ENCODE assay signal across 8 cellular contexts in the genomic region with DNA sequence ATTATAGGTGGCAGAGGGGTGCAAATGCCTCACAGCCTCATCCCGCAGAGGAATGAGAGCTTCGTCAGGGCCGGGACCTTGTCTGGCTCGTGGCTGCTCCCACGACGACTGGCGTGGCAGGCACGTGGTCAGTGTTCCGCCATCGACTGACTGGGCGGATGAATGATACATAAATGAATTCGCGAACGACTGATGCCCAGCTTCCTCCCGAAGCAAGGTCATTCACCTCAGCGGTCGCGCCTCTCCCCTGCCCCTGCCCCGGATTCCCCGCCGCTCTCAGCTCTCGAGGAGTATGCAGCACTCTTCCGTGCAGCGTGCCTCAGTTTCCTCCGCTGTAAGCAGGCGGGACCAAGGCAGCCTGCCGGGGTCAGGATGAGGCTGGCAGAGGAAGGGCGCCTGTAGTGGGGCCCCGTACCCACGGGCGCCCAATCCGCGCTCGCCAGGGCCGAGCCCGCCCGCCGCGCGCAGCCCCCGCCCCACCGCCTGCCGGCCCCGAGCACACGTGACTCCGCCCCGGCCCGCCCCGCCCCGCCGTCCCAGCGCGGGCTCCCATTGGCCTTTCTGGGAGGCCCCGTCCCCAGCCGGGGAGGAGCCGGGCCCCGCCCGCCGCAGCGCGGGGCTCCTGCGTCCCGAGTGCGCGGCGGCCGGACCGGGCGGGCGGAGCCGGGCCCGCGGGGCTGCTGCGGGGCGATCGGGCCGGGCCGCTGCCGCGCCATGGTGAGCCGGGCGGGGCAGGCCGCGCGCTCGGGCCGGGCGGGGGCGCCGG. TPM values are rescaled to one million over a fixed set of nuclear protein-coding genes. Genes with fewer than 3 reads are reported as not detected.
DNase-seq lines count a peak whose midpoint lies in the region; ATAC-seq, FAIRE-seq and TF ChIP-seq lines count a peak whose summit lies in the region.

A gene (plus strand): TSS at position 632 of the 766 bp plus-strand sequence. CDS start 7,605 bp downstream, outside the sequence.

- H3K36me3 ChIP-seq in Loucy (ENCODE audit: insufficient read depth, low read length) (no peaks in the 10 kb centered on the region), SU-DHL-6 (ENCODE audit: low read length) (no peaks in the 10 kb centered on the region), pancreas (no peaks in the 10 kb centered on the region), thoracic aorta (no peaks in the 10 kb centered on the region)

- TF ChIP-seq CTCF in Loucy (conservative IDR thresholded peaks at IDR 0.05; ENCODE audit: low read length) (no peak), SU-DHL-6 (IDR thresholded peaks at IDR 0.05; ENCODE audit: insufficient read depth, low read length, poor library complexity, severe bottlenecking) (no peak), pancreas (IDR thresholded peaks at IDR 0.05) (no peak), thoracic aorta (IDR thresholded peaks at IDR 0.05) (no peak)

- H3K36me3 Mint-ChIP-seq in activated naive CD8-positive, alpha-beta T cell treated with anti-CD3 and anti-CD28 coated beads for 36 hours, result peaks cover 4% of the 10 kb centered on the region

- no peaks in the 10 kb centered on the region for H3K9me3 Mint-ChIP-seq in activated naive CD8-positive, alpha-beta T cell treated with anti-CD3 and anti-CD28 coated beads for 36 hours

- WGBS in pancreas, 2 donors, result 6 to 11% methylated on average over 40 to 90 of the region's 90 CpGs

- peaks cover 66% of the 10 kb centered on the region for H3K4me1 Mint-ChIP-seq in activated naive CD8-positive, alpha-beta T cell treated with anti-CD3 and anti-CD28 coated beads for 36 hours

- H4K20me1 ChIP-seq in Loucy (ENCODE audit: insufficient read depth, low read length, poor library complexity, severe bottlenecking) (no peaks in the 10 kb centered on the region), SU-DHL-6 (ENCODE audit: low read depth, low read length) (no peaks in the 10 kb centered on the region)

- H3K9me3 ChIP-seq in Loucy (ENCODE audit: insufficient read depth, low read depth, low read length) (no peaks in the 10 kb centered on the region), SU-DHL-6 (ENCODE audit: insufficient read depth, low read length) (no peaks in the 10 kb centered on the region), pancreas (no peaks in the 10 kb centered on the region), thoracic aorta (no peaks in the 10 kb centered on the region)

- peak; percentile 36 for ATAC-seq in GM21786 (IDR thresholded peaks at IDR 0.05; ENCODE audit: unreplicated experiment)
- ATAC-seq in Right ventricle myocardium inferior, result peak; percentile 93
- peak; percentile 91 to 96 (median 94) for ATAC-seq in pancreas
- peak; percentile 59 for ATAC-seq in thoracic aorta (ENCODE audit: insufficient number of reproducible peaks, low FRiP score, low read depth)

- peak within 1 kb of the TSS; percentile 63 for H3K9ac ChIP-seq in Loucy (ENCODE audit: low read depth, low read length, poor library complexity, severe bottlenecking)
- peak within 1 kb of the TSS; percentile 56 for H3K9ac ChIP-seq in SU-DHL-6 (ENCODE audit: low read length)

- H3K27ac ChIP-seq in SU-DHL-6 (ENCODE audit: low read depth, low read length), result no peak within 1 kb of the TSS
- H3K27ac ChIP-seq in pancreas, result peak within 1 kb of the TSS in 3 of 4 donors; percentile 6 to 30 (median 18)
- H3K27ac ChIP-seq in thoracic aorta, result peak within 1 kb of the TSS; percentile 76 to 82

- peak; percentile 41 for DNase-seq in DMS53 treated with DMSO at 0.1 percent for 48 hours (lab: John Stamatoyannopoulos, UW; ENCODE audit: unreplicated experiment)
- DNase-seq in activated naive CD8-positive, alpha-beta T cell treated with anti-CD3 and anti-CD28 coated beads for 36 hours, result peak; percentile 91
- peak; percentile 95 for DNase-seq in Right ventricle myocardium inferior (ENCODE audit: missing footprints)
- peak; percentile 82 to 96 (median 91) for DNase-seq in pancreas
- no peak for DNase-seq in thoracic aorta (ENCODE audit: low spot score)

- peak within 1 kb of the TSS; percentile 55; the same call in 1 of the 2 replicates for H2AFZ ChIP-seq in Loucy (ENCODE audit: low read length)
- peak within 1 kb of the TSS; percentile 69 for H2AFZ ChIP-seq in SU-DHL-6 (ENCODE audit: low read depth, low read length, severe bottlenecking)

- intact Hi-C loops in Right ventricle myocardium inferior (cut with DNase I) (no loop called here), pancreas (cut with DNase I) (loop anchor here in 1 of 3 donors (10.0 kb wide), 1 partner anchor 263 kb away; no protein-coding TSS in a partner anchor)

- H3K27me3 Mint-ChIP-seq in activated naive CD8-positive, alpha-beta T cell treated with anti-CD3 and anti-CD28 coated beads for 36 hours, result no peaks in the 10 kb centered on the region

- H3K79me2 ChIP-seq in Loucy (ENCODE audit: insufficient read depth, low read length), result peaks cover 28% of the 10 kb centered on the region; the same call in 1 of the 2 replicates
- H3K79me2 ChIP-seq in SU-DHL-6 (ENCODE audit: insufficient read depth, low read length), result no peaks in the 10 kb centered on the region

- H3K4me1 ChIP-seq in Loucy (ENCODE audit: insufficient read depth, low read length, poor library complexity, severe bottlenecking), result peaks cover 33% of the 10 kb centered on the region
- H3K4me1 ChIP-seq in pancreas, result peaks cover 0 to 10% (median 4%) of the 10 kb centered on the region in 3 donors
- H3K4me1 ChIP-seq in thoracic aorta (ENCODE audit: control insufficient read depth in 1 of 2, low read depth in 2 of 2), result peaks cover 25 to 46% of the 10 kb centered on the region in 2 donors

- H3K4me3 Mint-ChIP-seq in activated naive CD8-positive, alpha-beta T cell treated with anti-CD3 and anti-CD28 coated beads for 36 hours, result peak within 1 kb of the TSS; percentile 77

- H3K27ac Mint-ChIP-seq in activated naive CD8-positive, alpha-beta T cell treated with anti-CD3 and anti-CD28 coated beads for 36 hours, result no peak within 1 kb of the TSS

- H3K4me3 ChIP-seq in Loucy (ENCODE audit: low read length, poor library complexity, severe bottlenecking) (peak within 1 kb of the TSS; percentile 71), SU-DHL-6 (ENCODE audit: insufficient read depth, low read length, poor library complexity, severe bottlenecking) (peak within 1 kb of the TSS; percentile 71), pancreas (peak within 1 kb of the TSS; percentile 61 to 77 (median 72)), thoracic aorta (peak within 1 kb of the TSS; percentile 95)

- no peaks in the 10 kb centered on the region for H3F3A ChIP-seq in Loucy (ENCODE audit: low read depth)
- no peaks in the 10 kb centered on the region for H3F3A ChIP-seq in SU-DHL-6 (ENCODE audit: insufficient read depth)

- H3K4me2 ChIP-seq in Loucy (ENCODE audit: low read depth, low read length, poor library complexity, severe bottlenecking), result peak within 1 kb of the TSS; percentile 59
- peak within 1 kb of the TSS; percentile 60 for H3K4me2 ChIP-seq in SU-DHL-6 (ENCODE audit: low read depth, low read length, poor library complexity, severe bottlenecking)

- H3K9me2 ChIP-seq in Loucy (replicated peaks; ENCODE audit: low read depth, low read length), result no peaks in the 10 kb centered on the region
- H3K9me2 ChIP-seq in SU-DHL-6 (replicated peaks; ENCODE audit: insufficient read depth, low read length), result no peaks in the 10 kb centered on the region

- FAIRE-seq in pancreas (lab: Jason Lieb, UNC), result no peak

- H3K27me3 ChIP-seq in Loucy (ENCODE audit: insufficient read depth, low read length, poor library complexity, severe bottlenecking), result no peaks in the 10 kb centered on the region
- H3K27me3 ChIP-seq in SU-DHL-6 (ENCODE audit: low read length), result no peaks in the 10 kb centered on the region
- no peaks in the 10 kb centered on the region for H3K27me3 ChIP-seq in pancreas
- no peaks in the 10 kb centered on the region for H3K27me3 ChIP-seq in thoracic aorta (replicated peaks; ENCODE audit: insufficient read depth)

RNA-seq across cellular contexts. Expression of the gene that starts here (rescaled TPM):
- 10 to 100 TPM; 10.3 to 11.2 TPM for total RNA-seq in activated naive CD8-positive, alpha-beta T cell treated with anti-CD3 and anti-CD28 coated beads for 36 hours
- total RNA-seq in Right ventricle myocardium inferior (27.7 TPM), pancreas (10 to 100 TPM in 1 of 6 donors, 1 to 10 TPM in 5; 3.9 to 10.6 (median 4.5) TPM), thoracic aorta (10 to 100 TPM; 14.6 to 21.4 TPM)
- 1 to 10 TPM; 4.0 to 4.6 TPM for polyA plus RNA-seq in pancreas

Comparison
In these comparisons a context has a peak if more than half of its experiments do, and no peak if none do; other contexts are left out.
1. ATAC-seq: peak in every context shown above with its lines; median percentile 94 in pancreas; 93 in Right ventricle myocardium inferior; 59 in thoracic aorta; 36 in GM21786.